Comparison of ENCODE assay signal across 23 cellular contexts in genomic region chr9:36868591-36869282, GRCh38.
"Had no signal": no experiment of that assay in that cellular context is flagged by ENCODE, and none has a peak within 500 bp of the region (broad histone marks: within the 10 kb centered on the region; RNA-seq: fewer than 3 reads in every experiment).

No MANE protein-coding gene starts in this region.

- H3K9me3 ChIP-seq: esophagus muscularis mucosa, left ventricle myocardium inferior, mucosa of descending colon, prostate gland, stomach, thoracic aorta had no signal

- H3K36me3 Mint-ChIP-seq: activated naive CD8-positive, alpha-beta T cell treated with anti-CD3 and anti-CD28 coated beads, Interleukin-2, amount 10 ng/mL, durations not matched to agents 7 days and 5 days; brain; WTC11 had no signal

- H3K4me3 Mint-ChIP-seq: activated CD4-positive, alpha-beta T cell treated with anti-CD3 and anti-CD28 coated beads, Interleukin-2, amount 10 ng/mL, durations not matched to agents 24 days and 14 days; activated naive CD8-positive, alpha-beta T cell treated with anti-CD3 and anti-CD28 coated beads, Interleukin-2, amount 10 ng/mL, durations not matched to agents 7 days and 5 days; activated T-helper 1 cell treated with anti-CD3 and anti-CD28 coated beads, Interleukin-12 subunit alpha, Interleukin-12 subunit beta, Interleukin-2, Interleukin-4 antibody, amounts not matched to agents 30 ng/mL and 10 ng/mL and 1 ng/mL, durations not matched to agents 14 hours and 24 hours and 36 hours; central memory CD8-positive, alpha-beta T cell; T-helper 17 cell; WTC11 had no signal

- H3K4me1 Mint-ChIP-seq: central memory CD8-positive, alpha-beta T cell; nephron had no signal

- DNase-seq: activated CD4-positive, alpha-beta T cell treated with anti-CD3 and anti-CD28 coated beads, Interleukin-2, amount 10 ng/mL, durations not matched to agents 24 days and 14 days; activated CD8-positive, alpha-beta memory T cell treated with anti-CD3 and anti-CD28 coated beads for 24 hours; activated naive CD4-positive, alpha-beta T cell; activated naive CD8-positive, alpha-beta T cell treated with anti-CD3 and anti-CD28 coated beads, Interleukin-2, amount 10 ng/mL, durations not matched to agents 7 days and 5 days; cortex of kidney; effector CD4-positive, alpha-beta T cell; kidney; left ventricle myocardium inferior; occipital lobe; right cardiac atrium; T-helper 17 cell had no signal

- H3K27ac Mint-ChIP-seq: activated CD4-positive, alpha-beta T cell treated with anti-CD3 and anti-CD28 coated beads, Interleukin-2, amount 10 ng/mL, durations not matched to agents 24 days and 14 days; activated naive CD8-positive, alpha-beta T cell treated with anti-CD3 and anti-CD28 coated beads, Interleukin-2, amount 10 ng/mL, durations not matched to agents 7 days and 5 days; activated T-helper 1 cell treated with anti-CD3 and anti-CD28 coated beads, Interleukin-12 subunit alpha, Interleukin-12 subunit beta, Interleukin-2, Interleukin-4 antibody, amounts not matched to agents 30 ng/mL and 10 ng/mL and 1 ng/mL, durations not matched to agents 14 hours and 24 hours and 36 hours; nephron; T-helper 17 cell; WTC11 had no signal

- H3K4me3 ChIP-seq: esophagus muscularis mucosa, hepatocyte, left ventricle myocardium inferior, mucosa of descending colon, prostate gland, smooth muscle cell, thoracic aorta had no signal

- H3K27ac ChIP-seq: esophagus muscularis mucosa, hepatocyte, left ventricle myocardium inferior, prostate gland, thoracic aorta had no signal

- ATAC-seq: T-helper 17 cell, WTC11 had no signal

- H3K9me3 Mint-ChIP-seq: activated CD4-positive, alpha-beta T cell treated with anti-CD3 and anti-CD28 coated beads, Interleukin-2, amount 10 ng/mL, durations not matched to agents 24 days and 14 days; activated naive CD8-positive, alpha-beta T cell treated with anti-CD3 and anti-CD28 coated beads, Interleukin-2, amount 10 ng/mL, durations not matched to agents 7 days and 5 days; activated T-helper 1 cell treated with anti-CD3 and anti-CD28 coated beads, Interleukin-12 subunit alpha, Interleukin-12 subunit beta, Interleukin-2, Interleukin-4 antibody, amounts not matched to agents 30 ng/mL and 10 ng/mL and 1 ng/mL, durations not matched to agents 14 hours and 24 hours and 36 hours; central memory CD8-positive, alpha-beta T cell; nephron; WTC11 had no signal

- H3K36me3 ChIP-seq: esophagus muscularis mucosa, left ventricle myocardium inferior, prostate gland, stomach, thoracic aorta had no signal

- H3K4me1 ChIP-seq: esophagus muscularis mucosa, left ventricle myocardium inferior, prostate gland had no signal
